ENCODE assay signal across 8 cellular contexts in the genomic region with DNA sequence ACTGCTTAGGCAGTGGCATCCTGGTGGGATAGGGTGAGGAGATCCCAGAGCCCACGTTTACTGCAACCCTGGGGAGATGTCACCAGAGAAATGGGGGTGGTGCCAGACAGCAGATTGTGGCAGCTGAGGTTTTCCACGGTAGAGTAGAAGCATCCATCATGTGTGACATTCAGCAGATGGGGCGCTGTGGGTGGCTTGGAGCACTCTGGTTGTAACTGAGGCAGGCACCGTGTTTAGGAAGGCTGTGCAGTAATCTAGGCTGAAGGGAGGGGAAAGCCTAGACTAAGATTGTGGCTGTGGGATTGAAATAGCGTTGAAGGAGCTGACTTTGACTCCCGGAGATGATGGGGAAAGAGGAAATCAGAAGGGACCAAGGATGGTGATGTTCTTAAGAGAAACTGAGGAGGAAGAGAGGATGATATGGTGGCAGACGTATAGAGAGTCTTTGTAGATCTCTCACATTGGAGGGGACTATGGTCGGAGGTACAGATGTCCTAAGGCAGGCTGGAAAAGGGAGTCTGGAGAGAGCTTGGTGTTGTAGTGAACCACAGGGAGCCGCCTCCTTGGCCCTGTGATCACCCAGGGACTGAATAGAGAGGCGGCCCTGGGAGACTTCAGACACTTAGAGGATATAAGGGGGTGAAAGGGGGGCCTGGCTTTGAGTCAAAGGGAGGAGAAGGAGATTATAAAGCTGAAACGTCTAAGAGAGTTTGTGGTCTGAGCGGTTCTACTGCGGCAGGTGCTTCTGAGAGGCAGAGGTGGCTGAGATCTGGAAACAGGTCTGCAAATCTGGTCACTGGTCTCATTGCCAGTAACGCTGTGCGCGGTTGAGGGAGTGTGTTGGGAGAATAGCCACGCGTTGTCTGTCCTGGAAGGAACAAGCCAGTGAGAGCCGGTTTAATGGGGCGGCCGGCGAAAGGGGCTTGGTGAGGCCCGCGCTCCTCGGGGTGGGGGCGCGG. TPM values are rescaled to one million over a fixed set of nuclear protein-coding genes. Genes with fewer than 3 reads are reported as not detected.
A peak's percentile ranks its signal among the peaks of the same experiment; 100 is the strongest.
DNase-seq lines count a peak whose midpoint lies in the region; ATAC-seq, FAIRE-seq and TF ChIP-seq lines count a peak whose summit lies in the region.

No MANE protein-coding gene starts in this region.

- no peaks in the 10 kb centered on the region for H3K36me3 Mint-ChIP-seq in stimulated activated memory B cell treated with anti-CD40 and anti-IgM and Interleukin-4, amounts not matched to agents 10 μg/mL and 1 μg/mL and 100 μg/mL, for 72 hours

- peaks cover 63% of the 10 kb centered on the region for H3K4me1 ChIP-seq in HepG2 (ENCODE audit: insufficient read depth, low read length)

- no peak overlapping the region for H2AFZ ChIP-seq in HepG2 (ENCODE audit: low read length)

- H3K9me3 ChIP-seq in HepG2 (ENCODE audit: low read length) = 0 out of 2 replicates have a peak, but pooled peaks cover 3% of the 10 kb centered on the region

- peak overlapping the region; percentile 44 for H3K27ac ChIP-seq in brain microvascular endothelial cell
- peak overlapping the region; percentile 87 for H3K27ac ChIP-seq in HepG2 (ENCODE audit: extremely low read length, insufficient read depth, low read length)

- H3K4me2 ChIP-seq in HepG2 (ENCODE audit: low read depth, low read length) = peak overlapping the region; percentile 97

- POLR2A ChIA-PET in HepG2 (lab: Yijun Ruan, JAX) = interaction anchor here (1.1 to 4.2 kb wide), 5 partner anchors 12 to 139 kb away, joined by 4 to 22 read pairs (median 10); a partner anchor contains a TSS

- H4K20me1 ChIP-seq in HepG2 (ENCODE audit: insufficient read depth, low read length) = peaks cover 14% of the 10 kb centered on the region; the same call in 1 of the 2 replicates

- in situ Hi-C loops in brain microvascular endothelial cell (cut with HindIII; ENCODE audit: low pct_ligation_motif_present, low sequenced_read_pairs) (no loop called here), HepG2 (cut with HindIII; ENCODE audit: extremely low pct_ligation_motif_present, low pct_unique_long_range_greater_than_20kb) (loop anchor here (5.0 kb wide), 1 partner anchor 40 kb away; no protein-coding TSS in a partner anchor)

- DNase-seq in DMS53 (lab: John Stamatoyannopoulos, UW) (peak; percentile 75), HCEC 1CT (peak; percentile 51), brain microvascular endothelial cell (peak; percentile 9), HepG2 (ENCODE audit: low spot score) (no peak), ecto neural progenitor cell (ENCODE audit: low spot score) (no peak), OCI-M2 (lab: John Stamatoyannopoulos, UW; ENCODE audit: unreplicated experiment) (no peak)

- no peak for TF ChIP-seq EP300 in HepG2 (IDR thresholded peaks at IDR 0.05; ENCODE audit: low read depth in 2 of 2, low read length in 2 of 2)
- TF ChIP-seq EP300 in HepG2 (CRISPR knock-in tag; IDR thresholded peaks at IDR 0.05; ENCODE audit: borderline replicate concordance) = 0 out of 2 replicates have a peak, but pooled peaks have one; percentile 2

- BruUV-seq in HepG2 (replicated peaks; lab: Mats Ljungman, UMichigan) = no TSS peak

- peak overlapping the region; percentile 94 for H3K4me3 Mint-ChIP-seq in stimulated activated memory B cell treated with anti-CD40 and anti-IgM and Interleukin-4, amounts not matched to agents 10 μg/mL and 1 μg/mL and 100 μg/mL, for 72 hours

- H3K27me3 ChIP-seq in brain microvascular endothelial cell (replicated peaks) = no peaks in the 10 kb centered on the region
- H3K27me3 ChIP-seq in HepG2 (ENCODE audit: control insufficient read depth in 1 of 2, insufficient read depth in 2 of 2, low read length in 2 of 2) = no peaks in the 10 kb centered on the region; a peak in 1 of 5 replicates

- 3% methylated on average over 24 of the region's 27 CpGs for WGBS in HepG2 (ENCODE audit: low lambda C conversion rate)

- H3K27ac Mint-ChIP-seq in stimulated activated memory B cell treated with anti-CD40 and anti-IgM and Interleukin-4, amounts not matched to agents 10 μg/mL and 1 μg/mL and 100 μg/mL, for 72 hours = peak overlapping the region; percentile 12

- ATAC-seq in HepG2 = peak; percentile 33
- peak; percentile 64 for ATAC-seq in stimulated activated memory B cell treated with anti-CD40 and anti-IgM and Interleukin-4, amounts not matched to agents 10 μg/mL and 1 μg/mL and 100 μg/mL, for 72 hours

- TF ChIP-seq CTCF in brain microvascular endothelial cell (IDR thresholded peaks at IDR 0.05; ENCODE audit: low read depth, low read length, missing control alignments) (no peak), HepG2 (CRISPR knock-in tag; IDR thresholded peaks at IDR 0.05) (no peak)

- peaks cover 73% of the 10 kb centered on the region for H3K4me1 Mint-ChIP-seq in stimulated activated memory B cell treated with anti-CD40 and anti-IgM and Interleukin-4, amounts not matched to agents 10 μg/mL and 1 μg/mL and 100 μg/mL, for 72 hours

- peak; percentile 64 for FAIRE-seq in HepG2 (lab: Jason Lieb, UNC)

- H3K4me3 ChIP-seq in brain microvascular endothelial cell (ENCODE audit: low read depth, low read length) = peak overlapping the region; percentile 88
- peak overlapping the region; percentile 88 to 96 (median 96) for H3K4me3 ChIP-seq in HepG2 (replicated peaks in 1 of 3; ENCODE audit: insufficient read depth in 1 of 3, low read depth in 2 of 3, low read length in 3 of 3)

- H3K9ac ChIP-seq in HepG2 (ENCODE audit: insufficient read depth, low read depth, low read length) = peak overlapping the region; percentile 77

- no peaks in the 10 kb centered on the region for H3K27me3 Mint-ChIP-seq in stimulated activated memory B cell treated with anti-CD40 and anti-IgM and Interleukin-4, amounts not matched to agents 10 μg/mL and 1 μg/mL and 100 μg/mL, for 72 hours

- CTCF ChIA-PET in HepG2 (lab: Yijun Ruan, JAX; ENCODE audit: low intra/inter-chr PET ratio, low total read pairs) = no interaction called here

- intact Hi-C loops in HepG2 (cut with micrococcal nuclease; ENCODE audit: unreplicated experiment) = no loop called here

- H3K36me3 ChIP-seq in brain microvascular endothelial cell (replicated peaks) (no peaks in the 10 kb centered on the region), HepG2 (replicated peaks in 1 of 2; ENCODE audit: control insufficient read depth in 1 of 2, insufficient read depth in 2 of 2, low read length in 2 of 2) (no peaks in the 10 kb centered on the region)

- no peaks in the 10 kb centered on the region for H3K9me3 Mint-ChIP-seq in stimulated activated memory B cell treated with anti-CD40 and anti-IgM and Interleukin-4, amounts not matched to agents 10 μg/mL and 1 μg/mL and 100 μg/mL, for 72 hours

- 0 out of 2 replicates have a peak, but pooled peaks have one; percentile 25 for TF ChIP-seq POLR2A in Raji (IDR thresholded peaks at IDR 0.05; ENCODE audit: insufficient read depth, low read depth, low read length)
- no peak for TF ChIP-seq POLR2A in HepG2 (IDR thresholded peaks at IDR 0.05; ENCODE audit: insufficient read depth in 1 of 2, low read depth in 2 of 2, low read length in 2 of 2)

- H3K79me2 ChIP-seq in HepG2 (ENCODE audit: insufficient read depth, low read length) = peaks cover 60% of the 10 kb centered on the region

- TF ChIP-seq RAD21 in HepG2 (CRISPR knock-in tag; IDR thresholded peaks at IDR 0.05) = no peak

RNA-seq across cellular contexts. Expression of a gene that starts 0.8 kb away (rescaled TPM):
- 20.5 and 38.1 TPM in 2 replicates for total RNA-seq in HepG2 (2016; rRNA removed; fragmentation: Illumina TruSeq; extraction: Trizol)
- total RNA-seq in HepG2 (2016; cell fraction: cytosol; rRNA removed; fragmentation: Illumina TruSeq; extraction: Trizol; ENCODE audit: low read depth) = 12.0 and 12.9 TPM in 2 replicates
- total RNA-seq in HepG2 (2016; cell fraction: insoluble cytoplasmic fraction; rRNA removed; fragmentation: Illumina TruSeq; extraction: Trizol) = 20.8 and 39.1 TPM in 2 replicates
- 19.5 and 19.6 TPM in 2 replicates for total RNA-seq in HepG2 (2016; cell fraction: membrane; rRNA removed; fragmentation: Illumina TruSeq; extraction: Trizol)
- total RNA-seq in HepG2 (2016; cell fraction: nucleus; rRNA removed; fragmentation: Illumina TruSeq; extraction: Trizol) = 32.4 and 40.0 TPM in 2 replicates
- 21.6 and 29.3 TPM in 2 replicates for polyA plus RNA-seq in HepG2 (2011; rRNA removed)
- 28.9 and 34.6 TPM in 2 replicates for polyA plus RNA-seq in HepG2 (2011; cell fraction: cytosol; rRNA removed)
- polyA plus RNA-seq in HepG2 (2011; cell fraction: nucleus; rRNA removed) = 28.9 and 39.2 TPM in 2 replicates
- 19.3 and 38.6 TPM in 2 replicates for polyA plus RNA-seq in HepG2 (2012)
- 9.5 TPM in 2 replicates for polyA plus RNA-seq in HepG2 (2016; cell fraction: cytosol; fragmentation: Illumina TruSeq; extraction: Trizol; ENCODE audit: low read depth)
- polyA plus RNA-seq in HepG2 (2016; cell fraction: insoluble cytoplasmic fraction; fragmentation: Illumina TruSeq; extraction: Trizol; ENCODE audit: low read depth) = 17.8 and 18.4 TPM in 2 replicates
- 13.7 and 14.7 TPM in 2 replicates for polyA plus RNA-seq in HepG2 (2016; cell fraction: membrane; fragmentation: Illumina TruSeq; extraction: Trizol; ENCODE audit: low read depth)
- 58.2 and 58.4 TPM in 2 replicates for polyA plus RNA-seq in HepG2 (2016; cell fraction: nucleus; fragmentation: Illumina TruSeq; extraction: Trizol; ENCODE audit: insufficient read depth, low read depth)
- polyA minus RNA-seq in HepG2 (2011; rRNA and poly(A)+ RNA removed; ENCODE audit: low replicate concordance) = 22.9 and 58.3 TPM in 2 replicates
- polyA minus RNA-seq in HepG2 (2011; cell fraction: cytosol; rRNA and poly(A)+ RNA removed) = 11.5 and 17.3 TPM in 2 replicates
- 10.6 and 18.5 TPM in 2 replicates for polyA minus RNA-seq in HepG2 (2011; cell fraction: nucleus; rRNA and poly(A)+ RNA removed)

RNA-seq across cellular contexts. Expression of a gene that starts 45.6 kb away (rescaled TPM):
- total RNA-seq in HepG2 (2016; rRNA removed; fragmentation: Illumina TruSeq; extraction: Trizol) = 15.5 and 35.3 TPM in 2 replicates
- 4.5 and 5.9 TPM in 2 replicates for total RNA-seq in HepG2 (2016; cell fraction: cytosol; rRNA removed; fragmentation: Illumina TruSeq; extraction: Trizol; ENCODE audit: low read depth)
- total RNA-seq in HepG2 (2016; cell fraction: insoluble cytoplasmic fraction; rRNA removed; fragmentation: Illumina TruSeq; extraction: Trizol) = 21.5 and 54.7 TPM in 2 replicates
- 7.5 and 8.0 TPM in 2 replicates for total RNA-seq in HepG2 (2016; cell fraction: membrane; rRNA removed; fragmentation: Illumina TruSeq; extraction: Trizol)
- total RNA-seq in HepG2 (2016; cell fraction: nucleus; rRNA removed; fragmentation: Illumina TruSeq; extraction: Trizol) = 40.3 and 68.5 TPM in 2 replicates
- polyA plus RNA-seq in HepG2 (2011; rRNA removed) = 88.9 and 228 TPM in 2 replicates
- polyA plus RNA-seq in HepG2 (2011; cell fraction: cytosol; rRNA removed) = 88.0 and 248 TPM in 2 replicates
- polyA plus RNA-seq in HepG2 (2011; cell fraction: nucleus; rRNA removed) = 72.3 and 226 TPM in 2 replicates
- 132 and 223 TPM in 2 replicates for polyA plus RNA-seq in HepG2 (2012)
- 8.8 and 12.2 TPM in 2 replicates for polyA plus RNA-seq in HepG2 (2016; cell fraction: cytosol; fragmentation: Illumina TruSeq; extraction: Trizol; ENCODE audit: low read depth)
- 21.0 and 27.1 TPM in 2 replicates for polyA plus RNA-seq in HepG2 (2016; cell fraction: insoluble cytoplasmic fraction; fragmentation: Illumina TruSeq; extraction: Trizol; ENCODE audit: low read depth)
- 7.9 and 9.2 TPM in 2 replicates for polyA plus RNA-seq in HepG2 (2016; cell fraction: membrane; fragmentation: Illumina TruSeq; extraction: Trizol; ENCODE audit: low read depth)
- polyA plus RNA-seq in HepG2 (2016; cell fraction: nucleus; fragmentation: Illumina TruSeq; extraction: Trizol; ENCODE audit: insufficient read depth, low read depth) = 79.7 and 85.9 TPM in 2 replicates
- 49.6 and 219 TPM in 2 replicates for polyA minus RNA-seq in HepG2 (2011; rRNA and poly(A)+ RNA removed; ENCODE audit: low replicate concordance)
- polyA minus RNA-seq in HepG2 (2011; cell fraction: cytosol; rRNA and poly(A)+ RNA removed) = 19.6 and 37.6 TPM in 2 replicates
- polyA minus RNA-seq in HepG2 (2011; cell fraction: nucleus; rRNA and poly(A)+ RNA removed) = 4.6 and 44.0 TPM in 2 replicates

Comparison
In these comparisons a context has a peak if more than half of its experiments do, and no peak if none do; other contexts are left out.
1. DNase-seq: peak in DMS53 (single experiment), HCEC 1CT (single experiment) and brain microvascular endothelial cell (single experiment); none in HepG2 (single experiment), ecto neural progenitor cell (single experiment) and OCI-M2 (single experiment).